In the genomic region with DNA sequence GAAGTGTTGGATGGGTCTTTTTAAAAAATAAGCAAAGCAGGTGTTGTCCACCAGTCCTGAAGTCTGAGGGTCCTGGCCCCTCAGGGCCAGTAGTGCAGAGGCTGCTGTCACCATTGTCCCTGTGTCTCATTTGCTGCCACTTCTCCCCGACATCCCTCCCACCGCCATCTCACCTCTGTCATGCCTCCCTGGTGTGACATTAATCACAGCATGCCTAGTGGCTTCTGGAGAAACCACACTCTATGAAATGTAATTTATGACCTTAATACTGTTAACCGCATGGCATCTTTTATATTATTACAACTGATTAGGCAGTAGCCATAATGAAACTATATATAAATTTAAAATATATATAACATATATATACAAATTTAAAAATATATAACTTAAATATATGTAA, we compare ENCODE assay signal across 26 cellular contexts.
"Had no signal": no experiment of that assay in that cellular context is flagged by ENCODE, and none has a peak within 500 bp of the region (broad histone marks: within the 10 kb centered on the region; RNA-seq: fewer than 3 reads in every experiment).

No MANE protein-coding gene starts in this region.

- FAIRE-seq: endothelial cell of umbilical vein, keratinocyte, urothelium cell line had no signal

- H3K4me1 ChIP-seq: ascending aorta, colonic mucosa, gastroesophageal sphincter, right lobe of liver had no signal

- H3K27ac ChIP-seq: ascending aorta, cardiac muscle cell, colonic mucosa, gastroesophageal sphincter, right lobe of liver, thoracic aorta had no signal

- H3K9me3 Mint-ChIP-seq: activated B cell treated with CpG ODN at 0.5 μM for 24 hours; activated naive CD4-positive, alpha-beta T cell treated with anti-CD3 and anti-CD28 coated beads, Interleukin-2, amount 10 ng/mL, durations not matched to agents 7 days and 5 days; activated naive CD8-positive, alpha-beta T cell treated with anti-CD3 and anti-CD28 coated beads, Interleukin-2, amount 10 ng/mL, durations not matched to agents 7 days and 5 days; brain; natural killer cell; stimulated activated effector memory CD8-positive, alpha-beta T cell treated with anti-CD3 and anti-CD28 coated beads, Interleukin-12 subunit alpha, Interleukin-12 subunit beta, amount 100 ng/mL, for 72 hours; stimulated activated naive CD8-positive, alpha-beta T cell treated with anti-CD3 and anti-CD28 coated beads, Interleukin-15, Interleukin-2, amounts not matched to agents 100 ng/mL and 50 ng/mL, for 24 hours had no signal

- H3K4me1 Mint-ChIP-seq: activated B cell treated with CpG ODN at 0.5 μM for 24 hours; activated naive CD4-positive, alpha-beta T cell treated with anti-CD3 and anti-CD28 coated beads, Interleukin-2, amount 10 ng/mL, durations not matched to agents 7 days and 5 days; activated naive CD8-positive, alpha-beta T cell treated with anti-CD3 and anti-CD28 coated beads, Interleukin-2, amount 10 ng/mL, durations not matched to agents 7 days and 5 days; brain; natural killer cell; stimulated activated effector memory CD8-positive, alpha-beta T cell treated with anti-CD3 and anti-CD28 coated beads, Interleukin-12 subunit alpha, Interleukin-12 subunit beta, amount 100 ng/mL, for 72 hours had no signal

- H3K9me3 ChIP-seq: ascending aorta, colonic mucosa, gastroesophageal sphincter, right lobe of liver, thoracic aorta had no signal

- H3K36me3 ChIP-seq: ascending aorta, cardiac muscle cell, colonic mucosa, gastroesophageal sphincter, right lobe of liver, thoracic aorta had no signal

- H3K4me3 Mint-ChIP-seq: activated B cell treated with CpG ODN at 0.5 μM for 24 hours; activated naive CD4-positive, alpha-beta T cell treated with anti-CD3 and anti-CD28 coated beads, Interleukin-2, amount 10 ng/mL, durations not matched to agents 7 days and 5 days; activated naive CD8-positive, alpha-beta T cell treated with anti-CD3 and anti-CD28 coated beads, Interleukin-2, amount 10 ng/mL, durations not matched to agents 7 days and 5 days; brain; natural killer cell; stimulated activated effector memory CD8-positive, alpha-beta T cell treated with anti-CD3 and anti-CD28 coated beads, Interleukin-12 subunit alpha, Interleukin-12 subunit beta, amount 100 ng/mL, for 72 hours; stimulated activated naive CD8-positive, alpha-beta T cell treated with anti-CD3 and anti-CD28 coated beads, Interleukin-15, Interleukin-2, amounts not matched to agents 100 ng/mL and 50 ng/mL, for 24 hours had no signal

- H3K36me3 Mint-ChIP-seq: activated naive CD4-positive, alpha-beta T cell treated with anti-CD3 and anti-CD28 coated beads, Interleukin-2, amount 10 ng/mL, durations not matched to agents 7 days and 5 days; activated naive CD8-positive, alpha-beta T cell treated with anti-CD3 and anti-CD28 coated beads, Interleukin-2, amount 10 ng/mL, durations not matched to agents 7 days and 5 days; brain; natural killer cell; stimulated activated effector memory CD8-positive, alpha-beta T cell treated with anti-CD3 and anti-CD28 coated beads, Interleukin-12 subunit alpha, Interleukin-12 subunit beta, amount 100 ng/mL, for 72 hours had no signal

- DNase-seq: activated B cell treated with CpG ODN at 0.5 μM for 24 hours; activated CD4-positive, alpha-beta T cell treated with anti-CD3 and anti-CD28 coated beads for 4 hours; activated CD4-positive, alpha-beta T cell treated with anti-CD3 and anti-CD28 coated beads, Interleukin-2, amount 50 U/mL, for 48 hours; activated CD8-positive, alpha-beta memory T cell treated with anti-CD3 and anti-CD28 coated beads for 24 hours; activated effector memory CD4-positive, alpha-beta T cell treated with Interleukin-2 at 50 U/mL for 16 hours; activated naive CD4-positive, alpha-beta T cell treated with anti-CD3 and anti-CD28 coated beads, Interleukin-2, amount 10 ng/mL, durations not matched to agents 7 days and 5 days; activated naive CD8-positive, alpha-beta T cell treated with anti-CD3 and anti-CD28 coated beads, Interleukin-2, amount 10 ng/mL, durations not matched to agents 7 days and 5 days; cerebellar nuclear complex; colonic mucosa; effector memory CD4-positive, alpha-beta T cell; hippocampal formation; left colon; natural killer cell; right lobe of liver; stimulated activated CD4-positive, alpha-beta T cell treated with anti-CD3 and anti-CD28 coated beads, Interleukin-4, amount 100 ng/mL, for 24 hours; trophoblast cell had no signal

- H3K4me3 ChIP-seq: ascending aorta, cardiac muscle cell, colonic mucosa, gastroesophageal sphincter, right lobe of liver, thoracic aorta had no signal

- H3K27ac Mint-ChIP-seq: activated B cell treated with CpG ODN at 0.5 μM for 24 hours; activated naive CD4-positive, alpha-beta T cell treated with anti-CD3 and anti-CD28 coated beads, Interleukin-2, amount 10 ng/mL, durations not matched to agents 7 days and 5 days; activated naive CD8-positive, alpha-beta T cell treated with anti-CD3 and anti-CD28 coated beads, Interleukin-2, amount 10 ng/mL, durations not matched to agents 7 days and 5 days; natural killer cell; stimulated activated effector memory CD8-positive, alpha-beta T cell treated with anti-CD3 and anti-CD28 coated beads, Interleukin-12 subunit alpha, Interleukin-12 subunit beta, amount 100 ng/mL, for 72 hours; stimulated activated naive CD8-positive, alpha-beta T cell treated with anti-CD3 and anti-CD28 coated beads, Interleukin-15, Interleukin-2, amounts not matched to agents 100 ng/mL and 50 ng/mL, for 24 hours had no signal

- H3K27me3 ChIP-seq: ascending aorta, cardiac muscle cell, colonic mucosa, gastroesophageal sphincter, right lobe of liver had no signal

- H3K27me3 Mint-ChIP-seq: activated naive CD4-positive, alpha-beta T cell treated with anti-CD3 and anti-CD28 coated beads, Interleukin-2, amount 10 ng/mL, durations not matched to agents 7 days and 5 days had no signal

- ATAC-seq: gastroesophageal sphincter; left colon; natural killer cell; right lobe of liver; stimulated activated effector memory CD8-positive, alpha-beta T cell treated with anti-CD3 and anti-CD28 coated beads, Interleukin-12 subunit alpha, Interleukin-12 subunit beta, amount 100 ng/mL, for 72 hours had no signal
